ENCODE assay signal across 18 cellular contexts in genomic region chr2:233789554-233789953, GRCh38. TPM values are rescaled to one million over a fixed set of nuclear protein-coding genes. Genes with fewer than 3 reads are reported as not detected.
A peak's percentile ranks its signal among the peaks of the same experiment; 100 is the strongest.
DNase-seq lines count a peak whose midpoint lies in the region; ATAC-seq and TF ChIP-seq lines count a peak whose summit lies in the region.
"Had no signal": no experiment of that assay in that cellular context is flagged by ENCODE, and none has a peak within 500 bp of the region (broad histone marks: within the 10 kb centered on the region; RNA-seq: fewer than 3 reads in every experiment).

No MANE protein-coding gene starts in this region.

- no peak overlapping the region for H3K27ac ChIP-seq in IMR-90 (ENCODE audit: insufficient read depth, low read length)
- H3K27ac ChIP-seq: BLaER1 had no signal

- no peak for DNase-seq in activated naive CD8-positive, alpha-beta T cell treated with anti-CD3 and anti-CD28 coated beads, Interleukin-2, amount 50 U/mL, for 24 hours
- no peak for DNase-seq in activated naive CD8-positive, alpha-beta T cell treated with anti-CD3 and anti-CD28 coated beads for 36 hours
- DNase-seq in IMR-90 (no peak), left lobe of liver (ENCODE audit: low spot score) (no peak), HFFc6 (no peak)
- peak in 1 of 2 donors; percentile 39 for DNase-seq in stimulated activated effector memory CD8-positive, alpha-beta T cell treated with anti-CD3 and anti-CD28 coated beads, Interleukin-12 subunit alpha, Interleukin-12 subunit beta, amount 100 ng/mL, for 72 hours (ENCODE audit: low spot score in 2 of 2)
- DNase-seq: 8988T; AML-193; Caco-2; CD8-positive, alpha-beta memory T cell; DND-41; GDM1; GOT3 had no signal

- in situ Hi-C loops in IMR-90 (cut with MboI; ENCODE audit: low sequenced_read_pairs), result no loop called here

- no peaks in the 10 kb centered on the region for H3K4me1 Mint-ChIP-seq in activated naive CD8-positive, alpha-beta T cell treated with anti-CD3 and anti-CD28 coated beads, Interleukin-2, amount 50 U/mL, for 24 hours
- H3K4me1 Mint-ChIP-seq in activated naive CD8-positive, alpha-beta T cell treated with anti-CD3 and anti-CD28 coated beads for 36 hours, result no peaks in the 10 kb centered on the region
- no peaks in the 10 kb centered on the region for H3K4me1 Mint-ChIP-seq in stimulated activated effector memory CD8-positive, alpha-beta T cell treated with anti-CD3 and anti-CD28 coated beads, Interleukin-12 subunit alpha, Interleukin-12 subunit beta, amount 100 ng/mL, for 72 hours
- no peaks in the 10 kb centered on the region for H3K4me1 Mint-ChIP-seq in HFFc6 (ENCODE audit: low read depth)

- CTCF ChIA-PET in IMR-90 (lab: Yijun Ruan, JAX), result no interaction called here

- dilution Hi-C loops in IMR-90 (cut with HindIII; ENCODE audit: low sequenced_read_pairs, unreplicated experiment), result no loop called here

- TF ChIP-seq CTCF in IMR-90 (conservative IDR thresholded peaks at IDR 0.05; ENCODE audit: low read depth, low read length) (no peak), HFFc6 (IDR thresholded peaks at IDR 0.05) (no peak)

- no TSS peak for BruUV-seq in IMR-90 (replicated peaks; lab: Mats Ljungman, UMichigan)

- no peak overlapping the region for H2AK9ac ChIP-seq in IMR-90 (replicated peaks; ENCODE audit: low read depth, low read length, poor library complexity)

- no peaks in the 10 kb centered on the region for H3K9me1 ChIP-seq in IMR-90 (ENCODE audit: insufficient read depth, low read length)

- TF ChIP-seq RAD21 in IMR-90 (IDR thresholded peaks at IDR 0.05; ENCODE audit: low read length), result no peak

- H2BK20ac ChIP-seq in IMR-90 (ENCODE audit: low read depth, low read length), result no peak overlapping the region

- H2AFZ ChIP-seq in IMR-90 (replicated peaks; ENCODE audit: low read length, poor library complexity), result peak overlapping the region; percentile 4

- no peak overlapping the region for H2AK5ac ChIP-seq in IMR-90 (ENCODE audit: low read depth, low read length)

- ATAC-seq in activated naive CD8-positive, alpha-beta T cell treated with anti-CD3 and anti-CD28 coated beads, Interleukin-2, amount 50 U/mL, for 24 hours, result peak; percentile 20
- no peak for ATAC-seq in IMR-90 (ENCODE audit: low read depth)
- ATAC-seq in left lobe of liver, result peak; percentile 11
- ATAC-seq in stimulated activated effector memory CD8-positive, alpha-beta T cell treated with anti-CD3 and anti-CD28 coated beads, Interleukin-12 subunit alpha, Interleukin-12 subunit beta, amount 100 ng/mL, for 72 hours, result peak; percentile 20
- ATAC-seq in HG02885 (IDR thresholded peaks at IDR 0.05; ENCODE audit: poor library complexity, unreplicated experiment), result no peak
- ATAC-seq in HG03378 (IDR thresholded peaks at IDR 0.05; ENCODE audit: unreplicated experiment), result no peak
- ATAC-seq: HepG2 had no signal

- no peaks in the 10 kb centered on the region for H3K79me1 ChIP-seq in IMR-90 (ENCODE audit: low read depth in 1 of 2, low read length in 2 of 2)

- H2BK5ac ChIP-seq in IMR-90 (ENCODE audit: low read depth, low read length, poor library complexity, severe bottlenecking), result no peak overlapping the region

- H3K56ac ChIP-seq in IMR-90 (ENCODE audit: extremely low read depth, insufficient read depth, low read length), result no peak overlapping the region

- H4K8ac ChIP-seq in IMR-90 (ENCODE audit: low read depth in 2 of 2, low read length in 2 of 2), result no peak overlapping the region

- no peaks in the 10 kb centered on the region for H4K20me1 ChIP-seq in IMR-90 (ENCODE audit: insufficient read depth, low read length)
- H4K20me1 ChIP-seq: BLaER1 had no signal

- no peak overlapping the region for H3K18ac ChIP-seq in IMR-90 (ENCODE audit: low read depth, low read length)

- no peak overlapping the region for H3K4me3 ChIP-seq in IMR-90 (ENCODE audit: insufficient read depth, low read depth, low read length)
- H3K4me3 ChIP-seq: BLaER1, HAP-1 had no signal

- H3K27ac Mint-ChIP-seq in activated naive CD8-positive, alpha-beta T cell treated with anti-CD3 and anti-CD28 coated beads, Interleukin-2, amount 50 U/mL, for 24 hours, result no peak overlapping the region
- no peak overlapping the region for H3K27ac Mint-ChIP-seq in activated naive CD8-positive, alpha-beta T cell treated with anti-CD3 and anti-CD28 coated beads for 36 hours
- no peak overlapping the region for H3K27ac Mint-ChIP-seq in stimulated activated effector memory CD8-positive, alpha-beta T cell treated with anti-CD3 and anti-CD28 coated beads, Interleukin-12 subunit alpha, Interleukin-12 subunit beta, amount 100 ng/mL, for 72 hours
- H3K27ac Mint-ChIP-seq in HFFc6, result no peak overlapping the region
- H3K27ac Mint-ChIP-seq: CD8-positive, alpha-beta memory T cell had no signal

- no peaks in the 10 kb centered on the region for H3K9me3 ChIP-seq in IMR-90 (ENCODE audit: control insufficient read depth, insufficient read depth, low read length)
- H3K9me3 ChIP-seq: Caco-2, HAP-1 had no signal

- H3K23ac ChIP-seq in IMR-90 (ENCODE audit: low read depth, low read length), result no peak overlapping the region

- TF ChIP-seq POLR2A in IMR-90 (IDR thresholded peaks at IDR 0.05; ENCODE audit: low read depth, low read length), result no peak

- H2BK15ac ChIP-seq in IMR-90 (ENCODE audit: low read depth, low read length), result no peak overlapping the region

- H3K27me3 ChIP-seq in IMR-90 (ENCODE audit: control insufficient read depth, insufficient read depth, low read length), result peaks cover 3% of the 10 kb centered on the region
- H3K27me3 ChIP-seq: BLaER1 had no signal

- H3K14ac ChIP-seq in IMR-90 (replicated peaks; ENCODE audit: low read depth, low read length), result no peak overlapping the region

- no peak overlapping the region for H3K4me2 ChIP-seq in IMR-90 (ENCODE audit: low read depth, low read length)
- H3K4me2 ChIP-seq: BLaER1 had no signal

- no peak overlapping the region for H3K4me3 Mint-ChIP-seq in activated naive CD8-positive, alpha-beta T cell treated with anti-CD3 and anti-CD28 coated beads, Interleukin-2, amount 50 U/mL, for 24 hours
- no peak overlapping the region for H3K4me3 Mint-ChIP-seq in activated naive CD8-positive, alpha-beta T cell treated with anti-CD3 and anti-CD28 coated beads for 36 hours
- no peak overlapping the region for H3K4me3 Mint-ChIP-seq in stimulated activated effector memory CD8-positive, alpha-beta T cell treated with anti-CD3 and anti-CD28 coated beads, Interleukin-12 subunit alpha, Interleukin-12 subunit beta, amount 100 ng/mL, for 72 hours
- no peak overlapping the region for H3K4me3 Mint-ChIP-seq in HFFc6
- H3K4me3 Mint-ChIP-seq: CD8-positive, alpha-beta memory T cell had no signal

- 73% methylated on average over 6 of the region's 7 CpGs; no CpG with 5 or more reads in 1 of the 2 experiments for WGBS in IMR-90 (ENCODE audit: extremely low coverage in 2 of 2, insufficient read length in 1 of 2), 2 experiments

- POLR2A ChIA-PET in IMR-90 (lab: Charles Lee; ENCODE audit: unreplicated experiment), result no interaction called here

- H3K9me3 Mint-ChIP-seq in activated naive CD8-positive, alpha-beta T cell treated with anti-CD3 and anti-CD28 coated beads, Interleukin-2, amount 50 U/mL, for 24 hours, result peaks cover 3% of the 10 kb centered on the region
- H3K9me3 Mint-ChIP-seq in activated naive CD8-positive, alpha-beta T cell treated with anti-CD3 and anti-CD28 coated beads for 36 hours, result peaks cover 4% of the 10 kb centered on the region
- peaks cover 3% of the 10 kb centered on the region for H3K9me3 Mint-ChIP-seq in stimulated activated effector memory CD8-positive, alpha-beta T cell treated with anti-CD3 and anti-CD28 coated beads, Interleukin-12 subunit alpha, Interleukin-12 subunit beta, amount 100 ng/mL, for 72 hours
- peaks cover 24% of the 10 kb centered on the region for H3K9me3 Mint-ChIP-seq in HFFc6

- intact Hi-C loops in IMR-90 (cut with micrococcal nuclease), result no loop called here

- no peaks in the 10 kb centered on the region for H3K4me1 ChIP-seq in IMR-90 (ENCODE audit: control insufficient read depth, insufficient read depth, low read length)
- H3K4me1 ChIP-seq: Caco-2, HAP-1 had no signal

- H4K5ac ChIP-seq in IMR-90 (ENCODE audit: low read depth, low read length), result no peak overlapping the region

- no peak overlapping the region for H4K91ac ChIP-seq in IMR-90 (ENCODE audit: insufficient read depth, low read depth, low read length)

- no peaks in the 10 kb centered on the region for H3K36me3 ChIP-seq in IMR-90 (ENCODE audit: control insufficient read depth, insufficient read depth, low read length)
- H3K36me3 ChIP-seq: BLaER1, HAP-1 had no signal

- H3K27me3 Mint-ChIP-seq in activated naive CD8-positive, alpha-beta T cell treated with anti-CD3 and anti-CD28 coated beads, Interleukin-2, amount 50 U/mL, for 24 hours, result peaks cover 5% of the 10 kb centered on the region
- peaks cover 10% of the 10 kb centered on the region for H3K27me3 Mint-ChIP-seq in activated naive CD8-positive, alpha-beta T cell treated with anti-CD3 and anti-CD28 coated beads for 36 hours
- H3K27me3 Mint-ChIP-seq in HFFc6 (ENCODE audit: insufficient read depth), result peaks cover 6% of the 10 kb centered on the region; the same call in 1 of the 2 replicates

- no peak overlapping the region for H3K9ac ChIP-seq in IMR-90 (ENCODE audit: low read depth, low read length)
- H3K9ac ChIP-seq: BLaER1 had no signal

- H3K4ac ChIP-seq in IMR-90 (ENCODE audit: low read depth, low read length), result no peak overlapping the region

- H2BK120ac ChIP-seq in IMR-90 (ENCODE audit: low read depth, low read length), result no peak overlapping the region

- H3K36me3 Mint-ChIP-seq in activated naive CD8-positive, alpha-beta T cell treated with anti-CD3 and anti-CD28 coated beads, Interleukin-2, amount 50 U/mL, for 24 hours (ENCODE audit: low read depth), result no peaks in the 10 kb centered on the region
- no peaks in the 10 kb centered on the region for H3K36me3 Mint-ChIP-seq in activated naive CD8-positive, alpha-beta T cell treated with anti-CD3 and anti-CD28 coated beads for 36 hours
- no peaks in the 10 kb centered on the region for H3K36me3 Mint-ChIP-seq in stimulated activated effector memory CD8-positive, alpha-beta T cell treated with anti-CD3 and anti-CD28 coated beads, Interleukin-12 subunit alpha, Interleukin-12 subunit beta, amount 100 ng/mL, for 72 hours
- H3K36me3 Mint-ChIP-seq in HFFc6 (ENCODE audit: low read depth), result no peaks in the 10 kb centered on the region
- H3K36me3 Mint-ChIP-seq: CD8-positive, alpha-beta memory T cell had no signal

RNA-seq across cellular contexts. Expression of gene MROH2A, which starts 11.4 kb away (rescaled TPM):
- total RNA-seq in activated naive CD8-positive, alpha-beta T cell treated with anti-CD3 and anti-CD28 coated beads for 36 hours, result not detected
- not detected in 2 replicates for total RNA-seq in IMR-90 (2012; rRNA removed)
- polyA plus RNA-seq in IMR-90 (2012; rRNA removed), result not detected in 2 replicates
- polyA plus RNA-seq in IMR-90 (2012; cell fraction: cytosol; rRNA removed), result not detected in 2 replicates
- polyA plus RNA-seq in IMR-90 (2012; cell fraction: nucleus; rRNA removed; ENCODE audit: low replicate concordance), result not detected in 2 replicates
- 6.6 TPM for total RNA-seq in left lobe of liver
- total RNA-seq in HFFc6 (2021; fragmentation: NEBNext Ultra II Directional; extraction: Animal tissue kit (Norgen Biotek cat#: 25700)), result not detected
- total RNA-seq: Caco-2; CD8-positive, alpha-beta memory T cell had no signal
- polyA plus RNA-seq: CD8-positive, alpha-beta memory T cell had no signal

RNA-seq across cellular contexts. Expression of gene UGT1A1, which starts 29.5 kb away (rescaled TPM):
- not detected for total RNA-seq in activated naive CD8-positive, alpha-beta T cell treated with anti-CD3 and anti-CD28 coated beads for 36 hours
- total RNA-seq in IMR-90 (2012; rRNA removed) (not detected in 2 replicates), left lobe of liver (152 TPM)
- not detected in 2 replicates for polyA plus RNA-seq in IMR-90 (2012; rRNA removed)
- polyA plus RNA-seq in IMR-90 (2012; cell fraction: cytosol; rRNA removed), result not detected in 2 replicates
- polyA plus RNA-seq in IMR-90 (2012; cell fraction: nucleus; rRNA removed; ENCODE audit: low replicate concordance), result not detected in 2 replicates
- not detected for total RNA-seq in HFFc6 (2021; fragmentation: NEBNext Ultra II Directional; extraction: Animal tissue kit (Norgen Biotek cat#: 25700))
- total RNA-seq: CD8-positive, alpha-beta memory T cell had no signal
- polyA plus RNA-seq: CD8-positive, alpha-beta memory T cell had no signal

Comparison
In these comparisons a context has a peak if more than half of its experiments do, and no peak if none do; other contexts are left out.
1. ATAC-seq: peak in activated naive CD8-positive, alpha-beta T cell treated with anti-CD3 and anti-CD28 coated beads, Interleukin-2, amount 50 U/mL, for 24 hours (single experiment), left lobe of liver (single experiment) and stimulated activated effector memory CD8-positive, alpha-beta T cell treated with anti-CD3 and anti-CD28 coated beads, Interleukin-12 subunit alpha, Interleukin-12 subunit beta, amount 100 ng/mL, for 72 hours (single experiment); none in IMR-90 (single experiment), HG02885 (single experiment) and HG03378 (single experiment).
2. RNA of gene UGT1A1, which starts 29.5 kb away (total RNA-seq): 152 TPM in left lobe of liver (single experiment); not detected in activated naive CD8-positive, alpha-beta T cell treated with anti-CD3 and anti-CD28 coated beads for 36 hours, not detected in IMR-90 and not detected in HFFc6; every median in the first group is over 100 times any median in the second.